ENCODE assay signal across 8 cellular contexts in genomic region chr1:54312874-54313316, GRCh38.
DNase-seq lines count a peak whose midpoint lies in the region; ATAC-seq and TF ChIP-seq lines count a peak whose summit lies in the region.
"Had no signal": no experiment of that assay in that cellular context is flagged by ENCODE, and none has a peak within 500 bp of the region (broad histone marks: within the 10 kb centered on the region; RNA-seq: fewer than 3 reads in every experiment).

No MANE protein-coding gene starts in this region.

- no peaks in the 10 kb centered on the region for H3K27me3 ChIP-seq in RWPE2 (ENCODE audit: insufficient read depth, poor library complexity, severe bottlenecking)

- no peak overlapping the region for H3K27ac ChIP-seq in RWPE2 (ENCODE audit: poor library complexity, severe bottlenecking)
- H3K27ac ChIP-seq: epithelial cell of prostate had no signal

- H3K36me3 ChIP-seq in RWPE2 (ENCODE audit: low read depth), result no peaks in the 10 kb centered on the region

- intact Hi-C loops in sciatic nerve (cut with DNase I), result no loop called here

- no peaks in the 10 kb centered on the region for H3K9me3 ChIP-seq in RWPE2 (ENCODE audit: severe bottlenecking)

- DNase-seq in HFF-Myc (ENCODE audit: extremely low read depth, low read depth) (peak; percentile 77), RWPE2 (ENCODE audit: low spot score) (no peak), foreskin melanocyte (peak; percentile 28), sciatic nerve (ENCODE audit: low spot score) (peak; percentile 78), GM19238 (ENCODE audit: insufficient read length, low spot score) (no peak), D341Med (ENCODE audit: low spot score) (no peak)

- peak; percentile 79 for ATAC-seq in RWPE2 (ENCODE audit: low read depth)
- ATAC-seq in sciatic nerve, result peak; percentile 91
- no peak for ATAC-seq in GM21529 (IDR thresholded peaks at IDR 0.05; ENCODE audit: unreplicated experiment)

- TF ChIP-seq CTCF in HFF-Myc (IDR thresholded peaks at IDR 0.05; ENCODE audit: low read depth, low read length, missing control alignments) (no peak), RWPE2 (IDR thresholded peaks at IDR 0.05; ENCODE audit: poor library complexity, severe bottlenecking) (no peak)

- peak overlapping the region; percentile 20; the same call in 1 of the 2 replicates for H3K4me3 ChIP-seq in HFF-Myc (replicated peaks; ENCODE audit: low read depth, low read length)
- H3K4me3 ChIP-seq in RWPE2 (ENCODE audit: severe bottlenecking), result no peak overlapping the region

- H3K4me1 ChIP-seq in RWPE2 (ENCODE audit: insufficient read depth, poor library complexity, severe bottlenecking), result peaks cover 8% of the 10 kb centered on the region

Comparison
In these comparisons a context has a peak if more than half of its experiments do, and no peak if none do; other contexts are left out.
1. DNase-seq: peak in HFF-Myc (single experiment), foreskin melanocyte (single experiment) and sciatic nerve (single experiment); none in RWPE2 (single experiment), GM19238 (single experiment) and D341Med (single experiment).